32 cellular contexts compared by ENCODE assay signal in the genomic region with DNA sequence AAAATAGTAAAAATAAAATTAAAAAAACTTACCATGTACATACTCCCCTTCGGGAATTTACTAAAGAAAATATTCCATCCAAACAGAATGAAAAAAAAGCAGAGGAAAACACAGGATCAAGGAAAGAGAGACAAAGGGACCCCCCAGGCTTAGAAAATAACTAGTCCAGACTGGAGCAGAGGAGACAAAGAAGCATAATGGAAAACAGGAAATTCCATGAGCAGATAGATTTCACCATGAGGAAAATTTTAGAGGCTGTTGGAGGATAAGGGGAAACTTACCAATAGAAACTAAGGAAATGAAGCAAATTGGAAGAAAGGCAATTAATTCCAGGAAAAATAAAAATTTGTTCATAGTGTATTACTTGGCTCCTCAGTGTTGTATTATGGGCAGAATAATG. TPM values are rescaled to one million over a fixed set of nuclear protein-coding genes. Genes with fewer than 3 reads are reported as not detected.
"Had no signal": no experiment of that assay in that cellular context is flagged by ENCODE, and none has a peak within 500 bp of the region (broad histone marks: within the 10 kb centered on the region; RNA-seq: fewer than 3 reads in every experiment).

No MANE protein-coding gene starts in this region.

- H3K36me3 Mint-ChIP-seq: brain had no signal

- H3K27ac Mint-ChIP-seq: activated CD8-positive, alpha-beta T cell treated with anti-CD3 and anti-CD28 coated beads for 36 hours; activated naive CD4-positive, alpha-beta T cell treated with anti-CD3 and anti-CD28 coated beads for 36 hours; activated naive CD4-positive, alpha-beta T cell treated with anti-CD3 and anti-CD28 coated beads, Interleukin-2, amount 50 U/mL, for 72 hours; activated T-cell treated with anti-CD3 and anti-CD28 coated beads, Interleukin-2, amount 50 U/mL, for 24 hours had no signal

- H3K27me3 Mint-ChIP-seq: activated CD4-positive, alpha-beta T cell treated with anti-CD3 and anti-CD28 coated beads, Interleukin-2, amount 10 ng/mL, durations not matched to agents 24 days and 14 days; activated CD8-positive, alpha-beta T cell treated with anti-CD3 and anti-CD28 coated beads for 36 hours had no signal

- H3K36me3 ChIP-seq: adrenal gland, Peyer's patch, SJSA1 had no signal

- H3K27ac ChIP-seq: adrenal gland, KMS-11, Peyer's patch, SJSA1, WERI-Rb-1 had no signal

- ATAC-seq: activated CD8-positive, alpha-beta T cell treated with anti-CD3 and anti-CD28 coated beads for 36 hours; activated naive CD4-positive, alpha-beta T cell treated with anti-CD3 and anti-CD28 coated beads, Interleukin-2, amount 50 U/mL, for 72 hours had no signal

- H3K4me1 Mint-ChIP-seq: brain had no signal

- FAIRE-seq: bronchial epithelial cell had no signal

- H3K27me3 ChIP-seq: adrenal gland, Peyer's patch, SJSA1 had no signal

- H3K4me3 ChIP-seq: adrenal gland, Peyer's patch, SJSA1 had no signal

- H3K9ac ChIP-seq: KMS-11 had no signal

- DNase-seq: activated CD4-positive, alpha-beta T cell treated with anti-CD3 and anti-CD28 coated beads, Interleukin-2, amount 10 ng/mL, durations not matched to agents 24 days and 14 days; activated CD4-positive, alpha-beta T cell treated with anti-CD3 and anti-CD28 coated beads, Interleukin-2, amount 50 U/mL, for 4 hours; activated CD4-positive, CD25-positive, alpha-beta regulatory T cell; activated CD8-positive, alpha-beta T cell treated with anti-CD3 and anti-CD28 coated beads for 36 hours; activated gamma-delta T cell treated with Interleukin-2 at 50 U/mL for 16 hours; activated naive CD4-positive, alpha-beta T cell treated with anti-CD3 and anti-CD28 coated beads for 36 hours; activated T-cell treated with anti-CD3 and anti-CD28 coated beads, Interleukin-2, amount 50 U/mL, for 24 hours; adrenal gland; caudate nucleus; cerebellar nuclear complex; MM.1S; MV-4-11; NCI-H1092; NCI-H1436 treated with DMSO at 0.1 percent for 48 hours; NCI-H1694 treated with DMSO at 0.1 percent for 48 hours; NCI-H2029; NCI-H345; NCI-H524 treated with DMSO at 0.1 percent for 48 hours; Peyer's patch; RPMI8226; SHP77 treated with DMSO at 0.1 percent for 48 hours; SW 1271; T-helper 1 cell; T1000; WERI-Rb-1 had no signal

- H3K9me3 Mint-ChIP-seq: activated CD8-positive, alpha-beta T cell treated with anti-CD3 and anti-CD28 coated beads for 36 hours; activated naive CD4-positive, alpha-beta T cell treated with anti-CD3 and anti-CD28 coated beads for 36 hours; activated T-cell treated with anti-CD3 and anti-CD28 coated beads, Interleukin-2, amount 50 U/mL, for 24 hours had no signal

- H3K4me1 ChIP-seq: adrenal gland, Peyer's patch had no signal

- H3K4me2 ChIP-seq: KMS-11 had no signal

- H3K9me3 ChIP-seq: adrenal gland, Peyer's patch, SJSA1 had no signal

- H3K4me3 Mint-ChIP-seq: activated CD4-positive, alpha-beta T cell treated with anti-CD3 and anti-CD28 coated beads, Interleukin-2, amount 10 ng/mL, durations not matched to agents 24 days and 14 days; activated CD8-positive, alpha-beta T cell treated with anti-CD3 and anti-CD28 coated beads for 36 hours; activated naive CD4-positive, alpha-beta T cell treated with anti-CD3 and anti-CD28 coated beads for 36 hours; activated T-cell treated with anti-CD3 and anti-CD28 coated beads, Interleukin-2, amount 50 U/mL, for 24 hours; activated T-helper 1 cell treated with anti-CD3 and anti-CD28 coated beads, Interleukin-12 subunit alpha, Interleukin-12 subunit beta, Interleukin-2, Interleukin-4 antibody, amounts not matched to agents 30 ng/mL and 10 ng/mL and 1 ng/mL, durations not matched to agents 14 hours and 24 hours and 36 hours; brain had no signal

RNA-seq across cellular contexts. Expression of a gene that starts 36.7 kb away (rescaled TPM):
- total RNA-seq: LHCN-M2 had no signal

RNA-seq across cellular contexts. Expression of a gene that starts 46.8 kb away (rescaled TPM):
- total RNA-seq: activated CD8-positive, alpha-beta T cell treated with anti-CD3 and anti-CD28 coated beads for 36 hours; bronchial epithelial cell; LHCN-M2; SJSA1 had no signal
